8 cellular contexts compared by ENCODE assay signal in genomic region chr3:67000006-67000405, GRCh38. TPM values are rescaled to one million over a fixed set of nuclear protein-coding genes. Genes with fewer than 3 reads are reported as not detected.
A peak's percentile ranks its signal among the peaks of the same experiment; 100 is the strongest.
DNase-seq lines count a peak whose midpoint lies in the region; ATAC-seq and TF ChIP-seq lines count a peak whose summit lies in the region.

No MANE protein-coding gene starts in this region.

- BruUV-seq in mammary epithelial cell (replicated peaks; lab: Mats Ljungman, UMichigan): no TSS peak
- no TSS peak for BruUV-seq in Caco-2 (replicated peaks; lab: Mats Ljungman, UMichigan)

- CTCF ChIA-PET in mammary epithelial cell (lab: Charles Lee; ENCODE audit: low non-redundant PET) (interaction anchor here (0.7 kb wide), 1 partner anchor 62 kb away, joined by 4 read pairs; no protein-coding TSS in a partner anchor), Caco-2 (lab: Charles Lee) (no interaction called here)

- no peaks in the 10 kb centered on the region for H3K9me3 Mint-ChIP-seq in Caco-2 (ENCODE audit: unreplicated experiment)
- H3K9me3 Mint-ChIP-seq in nephron progenitor cell: no peaks in the 10 kb centered on the region

- H3K27ac ChIP-seq in mammary epithelial cell (ENCODE audit: insufficient read depth, low read depth, low read length): peak overlapping the region; percentile 39
- no peak overlapping the region for H3K27ac ChIP-seq in suprapubic skin

- WGBS in mammary epithelial cell (ENCODE audit: low coverage, missing lambda C conversion rate): 17% methylated on average over 2 of the region's 2 CpGs
- WGBS in suprapubic skin: 64% methylated on average over 2 of the region's 2 CpGs

- no peak overlapping the region for H3K27ac Mint-ChIP-seq in Caco-2 (ENCODE audit: unreplicated experiment)
- no peak overlapping the region for H3K27ac Mint-ChIP-seq in nephron progenitor cell

- no peak for TF ChIP-seq EP300 in suprapubic skin (IDR thresholded peaks at IDR 0.05)

- in situ Hi-C loops in mammary epithelial cell (cut with MboI; ENCODE audit: low sequenced_read_pairs in 2 of 2): no loop called here

- peak overlapping the region in 1 of 3 experiments; percentile 21 for H3K4me3 ChIP-seq in mammary epithelial cell (replicated peaks in 1 of 3; ENCODE audit: insufficient read depth in 1 of 3, low read depth in 2 of 3, low read length in 3 of 3)
- H3K4me3 ChIP-seq in Caco-2 (ENCODE audit: low read depth, low read length): no peak overlapping the region
- H3K4me3 ChIP-seq in suprapubic skin: no peak overlapping the region

- H3K79me2 ChIP-seq in mammary epithelial cell (ENCODE audit: insufficient read depth, low read length): peaks cover 23% of the 10 kb centered on the region

- peak overlapping the region; percentile 93 for H3K4me2 ChIP-seq in mammary epithelial cell (ENCODE audit: insufficient read depth, low read depth, low read length)

- no peak for TF ChIP-seq CTCF in mammary epithelial cell (conservative IDR thresholded peaks at IDR 0.05 in 1 of 2, IDR thresholded peaks at IDR 0.05 in 1 of 2; ENCODE audit: extremely low read depth in 1 of 2, insufficient read depth in 1 of 2, low read depth in 1 of 2, low read length in 2 of 2)
- no peak for TF ChIP-seq CTCF in Caco-2 (IDR thresholded peaks at IDR 0.05; ENCODE audit: insufficient read depth in 1 of 2, low read depth in 1 of 2, low read length in 1 of 2, severe bottlenecking in 1 of 2, unreplicated experiment in 1 of 2)
- TF ChIP-seq CTCF in suprapubic skin (IDR thresholded peaks at IDR 0.05): no peak
- no peak for TF ChIP-seq CTCF in nephron progenitor cell (IDR thresholded peaks at IDR 0.05)

- no peaks in the 10 kb centered on the region for H3K9me3 ChIP-seq in mammary epithelial cell (replicated peaks; ENCODE audit: insufficient read depth, low read length)
- H3K9me3 ChIP-seq in Caco-2: no peaks in the 10 kb centered on the region
- H3K9me3 ChIP-seq in suprapubic skin: no peaks in the 10 kb centered on the region

- H2AFZ ChIP-seq in mammary epithelial cell (ENCODE audit: low read depth, low read length): no peak overlapping the region

- H3K36me3 ChIP-seq in mammary epithelial cell (ENCODE audit: insufficient read depth, low read length) (no peaks in the 10 kb centered on the region), Caco-2 (ENCODE audit: control insufficient read depth, insufficient read depth, low read length) (no peaks in the 10 kb centered on the region), suprapubic skin (peaks cover 4% of the 10 kb centered on the region)

- H3K4me1 ChIP-seq in mammary epithelial cell (ENCODE audit: insufficient read depth, low read length) (peaks cover 23% of the 10 kb centered on the region), Caco-2 (no peaks in the 10 kb centered on the region), suprapubic skin (peaks cover 12% of the 10 kb centered on the region)

- no peaks in the 10 kb centered on the region for H3K36me3 Mint-ChIP-seq in Caco-2 (ENCODE audit: insufficient read depth, unreplicated experiment)
- peaks cover 6% of the 10 kb centered on the region for H3K36me3 Mint-ChIP-seq in nephron progenitor cell (ENCODE audit: low read depth)

- dilution Hi-C loops in mammary epithelial cell (cut with HindIII; ENCODE audit: low sequenced_read_pairs): no loop called here

- H3K4me3 Mint-ChIP-seq in Caco-2 (ENCODE audit: unreplicated experiment) (no peak overlapping the region), nephron progenitor cell (no peak overlapping the region)

- ATAC-seq in GM21367 (IDR thresholded peaks at IDR 0.05; ENCODE audit: unreplicated experiment): peak; percentile 57
- peak; percentile 67 for ATAC-seq in HG03565 (IDR thresholded peaks at IDR 0.05; ENCODE audit: unreplicated experiment)

- H3K4me1 Mint-ChIP-seq in Caco-2 (ENCODE audit: low read depth, unreplicated experiment): no peaks in the 10 kb centered on the region
- H3K4me1 Mint-ChIP-seq in nephron progenitor cell: peaks cover 19% of the 10 kb centered on the region

- TF ChIP-seq POLR2A in suprapubic skin (IDR thresholded peaks at IDR 0.05): no peak

- H3K27me3 ChIP-seq in mammary epithelial cell (ENCODE audit: insufficient read depth, low read length) (no peaks in the 10 kb centered on the region), Caco-2 (replicated peaks; ENCODE audit: control insufficient read depth, insufficient read depth, low read length) (no peaks in the 10 kb centered on the region), suprapubic skin (no peaks in the 10 kb centered on the region)

- DNase-seq in GF-D8 (lab: John Stamatoyannopoulos, UW) (peak; percentile 81), mammary epithelial cell (peak; percentile 78), NCI-H1436 (lab: John Stamatoyannopoulos, UW) (no peak), Caco-2 (no peak), suprapubic skin (ENCODE audit: low spot score in 2 of 2) (no peak), nephron progenitor cell (no peak)

- no peaks in the 10 kb centered on the region for H3K27me3 Mint-ChIP-seq in Caco-2 (ENCODE audit: insufficient read depth, unreplicated experiment)
- H3K27me3 Mint-ChIP-seq in nephron progenitor cell (ENCODE audit: low read depth, poor library complexity): peaks cover 13% of the 10 kb centered on the region

- POLR2A ChIA-PET in Caco-2 (lab: Charles Lee): no interaction called here

- H4K20me1 ChIP-seq in mammary epithelial cell (ENCODE audit: insufficient read depth, low read length): no peaks in the 10 kb centered on the region

- intact Hi-C loops in mammary epithelial cell (cut with micrococcal nuclease): no loop called here
- intact Hi-C loops in Caco-2 (cut with micrococcal nuclease; ENCODE audit: unreplicated experiment): no loop called here

- H3K9ac ChIP-seq in mammary epithelial cell (ENCODE audit: insufficient read depth, low read length): no peak overlapping the region

RNA-seq across cellular contexts. Expression of gene KBTBD8, which starts 1.9 kb away (rescaled TPM):
- total RNA-seq in mammary epithelial cell: 1 to 10 TPM; 3.5 to 3.7 TPM
- 1.5 TPM for polyA plus RNA-seq in mammary epithelial cell
- 3.5 TPM for polyA minus RNA-seq in mammary epithelial cell
- 5.8 and 6.8 TPM in 2 replicates for total RNA-seq in Caco-2 (2022)
- 1 to 10 TPM in 2 of 4 donors, under 1 TPM in 2; 0.48 to 1.9 (median 1.0) TPM for total RNA-seq in suprapubic skin

Comparison
In these comparisons a context has a peak if more than half of its experiments do, and no peak if none do; other contexts are left out.
1. DNase-seq: peak in GF-D8 (single experiment) and mammary epithelial cell (single experiment); none in NCI-H1436 (single experiment), Caco-2 (0 of 2), suprapubic skin (0 of 2) and nephron progenitor cell (single experiment).